In the genomic region with DNA sequence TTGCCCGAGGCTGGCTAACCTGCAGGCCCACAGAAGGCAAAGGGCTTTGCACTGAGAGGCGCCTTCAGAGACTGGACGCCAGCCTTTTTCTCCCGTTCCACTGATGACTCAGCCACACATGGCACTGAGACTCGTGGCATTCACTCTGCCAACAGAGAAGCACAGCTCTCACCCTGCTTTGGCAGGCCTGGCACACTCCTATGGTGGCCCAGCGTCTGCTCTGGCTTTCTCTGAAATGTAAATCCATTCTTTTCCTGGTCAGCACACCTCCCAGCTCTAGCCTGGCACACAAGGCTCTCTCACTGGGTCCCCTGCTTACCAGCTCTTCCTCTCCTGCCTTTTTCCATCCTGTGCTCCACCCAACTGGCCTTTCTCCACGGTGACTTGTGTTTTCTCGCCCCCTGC, we compare ENCODE assay signal across 1 cellular context.
TF ChIP-seq lines count a peak whose summit lies in the region.

No MANE protein-coding gene starts in this region.

TF ChIP-seq in H1, 55 proteins besides CTCF, POLR2A, EP300 and RAD21 (continued from another document):
- no peak for TF ChIP-seq EZH2 (IDR thresholded peaks at IDR 0.05; ENCODE audit: low read depth, low read length, severe bottlenecking)
- TF ChIP-seq E2F6 (IDR thresholded peaks at IDR 0.05): no peak
- TF ChIP-seq ATF2 (IDR thresholded peaks at IDR 0.05; ENCODE audit: low read length): no peak
- no peak for TF ChIP-seq PHF8 (conservative IDR thresholded peaks at IDR 0.05; ENCODE audit: low read depth, low read length)
